In genomic region chr6:5394280-5394679, GRCh38 we compare ENCODE assay signal across 3 cellular contexts.
TF ChIP-seq lines count a peak whose summit lies in the region.

No MANE protein-coding gene starts in this region.

TF ChIP-seq in HepG2, 621 proteins besides CTCF, POLR2A, EP300 and RAD21:
- TF ChIP-seq CEBPB (IDR thresholded peaks at IDR 0.05; ENCODE audit: borderline replicate concordance, low read depth, low read length) (peak; percentile 84), CHCHD3 (CRISPR knock-in tag; IDR thresholded peaks at IDR 0.05) (no peak), ZNF563 (CRISPR knock-in tag; IDR thresholded peaks at IDR 0.05) (no peak)

TF ChIP-seq in IMR-90, 13 proteins besides CTCF, POLR2A, EP300 and RAD21:
- no peak for TF ChIP-seq BHLHE40 (IDR thresholded peaks at IDR 0.05; ENCODE audit: low read depth, low read length)
- TF ChIP-seq CEBPB (IDR thresholded peaks at IDR 0.05; ENCODE audit: low read depth, low read length) = peak; percentile 61
TF ChIP-seq in IMR-90: peak in this region for 1.

TF ChIP-seq in K562, 482 proteins besides CTCF, POLR2A, EP300 and RAD21:
- TF ChIP-seq MED1 (CRISPR knock-in tag; IDR thresholded peaks at IDR 0.05; ENCODE audit: borderline replicate concordance) = no peak
- TF ChIP-seq CEBPG (CRISPR knock-in tag; IDR thresholded peaks at IDR 0.05) = no peak
- peak; percentile 26 to 58; a peak in 1 of 4 replicates for TF ChIP-seq CEBPG (tag; conservative IDR thresholded peaks at IDR 0.05 in 1 of 2, IDR thresholded peaks at IDR 0.05 in 1 of 2)
- no peak for TF ChIP-seq SIX5 (IDR thresholded peaks at IDR 0.05; ENCODE audit: borderline replicate concordance in 1 of 2, insufficient read depth in 1 of 2, low read depth in 1 of 2, low read length in 2 of 2)
- peak; percentile 86 for TF ChIP-seq CEBPB (tag; IDR thresholded peaks at IDR 0.05)
